In genomic region chr6:79071547-79071946, GRCh38 we compare ENCODE assay signal across 25 cellular contexts. TPM values are rescaled to one million over a fixed set of nuclear protein-coding genes. Genes with fewer than 3 reads are reported as not detected.
DNase-seq lines count a peak whose midpoint lies in the region; ATAC-seq and TF ChIP-seq lines count a peak whose summit lies in the region.
"Had no signal": no experiment of that assay in that cellular context is flagged by ENCODE, and none has a peak within 500 bp of the region (broad histone marks: within the 10 kb centered on the region; RNA-seq: fewer than 3 reads in every experiment).

No MANE protein-coding gene starts in this region.

- H3K9me3 ChIP-seq in T-helper 17 cell (ENCODE audit: control insufficient read depth, low read length, poor library complexity, severe bottlenecking) = no peaks in the 10 kb centered on the region
- H3K9me3 ChIP-seq: HAP-1, lower lobe of right lung, mucosa of descending colon, right lobe of liver, SJSA1, thyroid gland had no signal

- peak overlapping the region; percentile 19 for H3K27ac Mint-ChIP-seq in T-helper 17 cell
- H3K27ac Mint-ChIP-seq: activated CD4-positive, alpha-beta T cell treated with anti-CD3 and anti-CD28 coated beads, Interleukin-2, amount 10 ng/mL, durations not matched to agents 7 days and 5 days had no signal

- ATAC-seq in GM18858 (IDR thresholded peaks at IDR 0.05; ENCODE audit: unreplicated experiment) (peak; percentile 32), HG03175 (IDR thresholded peaks at IDR 0.05; ENCODE audit: unreplicated experiment) (peak; percentile 26), T-helper 17 cell (no peak), GM19397 (IDR thresholded peaks at IDR 0.05; ENCODE audit: unreplicated experiment) (no peak)
- ATAC-seq: lower lobe of right lung, mucosa of descending colon, right lobe of liver had no signal

- DNase-seq in GM06990 (ENCODE audit: extremely low read depth, insufficient read length) (peak; percentile 28), T-helper 17 cell (no peak), islet precursor cell (no peak), DMS153 (lab: John Stamatoyannopoulos, UW) (no peak)
- DNase-seq: activated CD4-positive, alpha-beta T cell treated with anti-CD3 and anti-CD28 coated beads, Interleukin-2, amount 10 ng/mL, durations not matched to agents 7 days and 5 days; activated CD8-positive, alpha-beta memory T cell treated with anti-CD3 and anti-CD28 coated beads, Interleukin-2, amount 50 U/mL, for 48 hours; activated effector memory CD4-positive, alpha-beta T cell treated with anti-CD3 and anti-CD28 coated beads, Interleukin-2, amount 50 U/mL, for 16 hours; glutamatergic neuron; KG1; lower lobe of right lung; mucosa of descending colon; NCI-H187 treated with DMSO at 0.1 percent for 48 hours; NCI-H526 treated with DMSO at 0.1 percent for 48 hours; posterior cingulate gyrus; right lobe of liver; stimulated activated CD4-positive, alpha-beta T cell treated with anti-CD3 and anti-CD28 coated beads, Interleukin-12 subunit alpha, Interleukin-12 subunit beta, amount 100 ng/mL, for 4 hours; stimulated activated CD4-positive, alpha-beta T cell treated with anti-CD3 and anti-CD28 coated beads, Interleukin-4, amount 100 ng/mL, for 4 hours; thyroid gland had no signal

- TF ChIP-seq CTCF in GM06990 (IDR thresholded peaks at IDR 0.05; ENCODE audit: insufficient read depth, low read length, poor library complexity, severe bottlenecking) = no peak

- H3K4me3 Mint-ChIP-seq in T-helper 17 cell = no peak overlapping the region
- H3K4me3 Mint-ChIP-seq: activated CD4-positive, alpha-beta T cell treated with anti-CD3 and anti-CD28 coated beads, Interleukin-2, amount 10 ng/mL, durations not matched to agents 7 days and 5 days; stimulated activated naive CD8-positive, alpha-beta T cell treated with anti-CD3 and anti-CD28 coated beads, Interleukin-15, Interleukin-2, amounts not matched to agents 100 ng/mL and 50 ng/mL, for 24 hours had no signal

- H3K4me3 ChIP-seq in GM06990 (replicated peaks; ENCODE audit: low read depth, low read length) = no peak overlapping the region
- H3K4me3 ChIP-seq: HAP-1, lower lobe of right lung, mucosa of descending colon, right lobe of liver, SJSA1, thyroid gland had no signal

- no peaks in the 10 kb centered on the region for H3K27me3 ChIP-seq in GM06990 (replicated peaks; ENCODE audit: control insufficient read depth, insufficient read depth, low read length)
- H3K27me3 ChIP-seq: right lobe of liver, SJSA1, thyroid gland had no signal

- H3K4me1 Mint-ChIP-seq in T-helper 17 cell = peaks cover 25% of the 10 kb centered on the region

- no peaks in the 10 kb centered on the region for H3K27me3 Mint-ChIP-seq in T-helper 17 cell
- H3K27me3 Mint-ChIP-seq: activated CD4-positive, alpha-beta T cell treated with anti-CD3 and anti-CD28 coated beads, Interleukin-2, amount 10 ng/mL, durations not matched to agents 7 days and 5 days; central memory CD8-positive, alpha-beta T cell; stimulated activated naive CD8-positive, alpha-beta T cell treated with anti-CD3 and anti-CD28 coated beads, Interleukin-15, Interleukin-2, amounts not matched to agents 100 ng/mL and 50 ng/mL, for 24 hours had no signal

- no peaks in the 10 kb centered on the region for H3K36me3 Mint-ChIP-seq in T-helper 17 cell (ENCODE audit: low read depth)

- H3K36me3 ChIP-seq in GM06990 (ENCODE audit: control insufficient read depth, insufficient read depth, low read length) = no peaks in the 10 kb centered on the region; the same call in 1 of the 2 replicates
- H3K36me3 ChIP-seq: right lobe of liver, thyroid gland had no signal

RNA-seq across cellular contexts. Expression of gene PHIP, which starts 6.5 kb away (rescaled TPM):
- 10 to 100 TPM; 42.5 to 44.4 TPM for total RNA-seq in T-helper 17 cell

Comparison
In these comparisons a context has a peak if more than half of its experiments do, and no peak if none do; other contexts are left out.
1. ATAC-seq: peak in GM18858 (single experiment) and HG03175 (single experiment); none in T-helper 17 cell (single experiment) and GM19397 (single experiment).